In genomic region chr7:157016352-157017041, GRCh38 we compare ENCODE assay signal across 8 cellular contexts. TPM values are rescaled to one million over a fixed set of nuclear protein-coding genes. Genes with fewer than 3 reads are reported as not detected.
DNase-seq lines count a peak whose midpoint lies in the region; TF ChIP-seq lines count a peak whose summit lies in the region.

No MANE protein-coding gene starts in this region.

- no peaks in the 10 kb centered on the region for H3K4me1 ChIP-seq in HEK293 (ENCODE audit: control insufficient read depth, insufficient read depth, low read length)
- peaks cover 6% of the 10 kb centered on the region for H3K4me1 ChIP-seq in Karpas-422 (ENCODE audit: low read length)

- H3K27me3 ChIP-seq in Karpas-422 (ENCODE audit: low read length), result no peaks in the 10 kb centered on the region

- CTCF ChIA-PET in HEK293 (lab: Yijun Ruan, JAX), result no interaction called here

- no peak overlapping the region for H2AFZ ChIP-seq in Karpas-422 (ENCODE audit: low read length)

- H3K4me3 ChIP-seq in HEK293 (ENCODE audit: low read depth, low read length) (no peak overlapping the region), Karpas-422 (ENCODE audit: low read length) (no peak overlapping the region)

- H4K20me1 ChIP-seq in Karpas-422 (ENCODE audit: insufficient read depth, low read depth, low read length), result no peaks in the 10 kb centered on the region

- no peak for TF ChIP-seq CTCF in HEK293 (tag by site-specific recombination; IDR thresholded peaks at IDR 0.05)

- H3K27ac ChIP-seq in HEK293 (ENCODE audit: extremely low read depth, low read depth, low read length), result no peak overlapping the region
- no peak overlapping the region for H3K27ac ChIP-seq in Karpas-422 (ENCODE audit: low read length)

- H3K79me2 ChIP-seq in Karpas-422 (ENCODE audit: low read length), result no peaks in the 10 kb centered on the region

- H3K9ac ChIP-seq in Karpas-422 (ENCODE audit: low read length), result no peak overlapping the region

- H3K9me2 ChIP-seq in Karpas-422 (replicated peaks; ENCODE audit: insufficient read depth, low read length), result no peaks in the 10 kb centered on the region

- DNase-seq in activated CD8-positive, alpha-beta memory T cell treated with anti-CD3 and anti-CD28 coated beads for 24 hours, result peak; percentile 59
- no peak for DNase-seq in activated CD8-positive, alpha-beta memory T cell treated with anti-CD3 and anti-CD28 coated beads, Interleukin-2, amount 50 U/mL, for 48 hours
- DNase-seq in NCI-H1436 treated with DMSO at 0.1 percent for 48 hours (lab: John Stamatoyannopoulos, UW) (peak; percentile 48), Karpas-422 (no peak), OCI-M2 (lab: John Stamatoyannopoulos, UW; ENCODE audit: unreplicated experiment) (no peak), NCI-H2227 treated with DMSO at 0.1 percent for 48 hours (lab: John Stamatoyannopoulos, UW) (no peak)
- DNase-seq in stimulated activated CD4-positive, alpha-beta T cell treated with anti-CD3 and anti-CD28 coated beads, Interleukin-4, amount 100 ng/mL, for 24 hours, result peak; percentile 25

- H3K9me3 ChIP-seq in HEK293 (ENCODE audit: control insufficient read depth, insufficient read depth, low read depth, low read length) (no peaks in the 10 kb centered on the region), Karpas-422 (ENCODE audit: low read length) (no peaks in the 10 kb centered on the region)

- H3K4me2 ChIP-seq in Karpas-422 (ENCODE audit: low read depth, low read length, poor library complexity, severe bottlenecking), result no peak overlapping the region

- H3K36me3 ChIP-seq in HEK293 (ENCODE audit: control insufficient read depth in 2 of 2, insufficient read depth in 1 of 2, low read length in 2 of 2) (no peaks in the 10 kb centered on the region), Karpas-422 (ENCODE audit: insufficient read depth, low read length) (no peaks in the 10 kb centered on the region)

- POLR2A ChIA-PET in HEK293 (lab: Yijun Ruan, JAX), result interaction anchor here (1.1 kb wide), 1 partner anchor 9 kb away, joined by 3 read pairs; no protein-coding TSS in a partner anchor

TF ChIP-seq in HEK293, 187 proteins besides CTCF, POLR2A, EP300 and RAD21:
- no peak for TF ChIP-seq ZNF302 (tag by site-specific recombination; IDR thresholded peaks at IDR 0.05; ENCODE audit: low read depth)
- TF ChIP-seq ZNF544 (tag by site-specific recombination; IDR thresholded peaks at IDR 0.05), result no peak
- no peak for TF ChIP-seq GFI1B (tag by site-specific recombination; IDR thresholded peaks at IDR 0.05)
- TF ChIP-seq KLF9 (tag by site-specific recombination; IDR thresholded peaks at IDR 0.05; ENCODE audit: low read depth), result no peak
- peak; percentile 21; the same call in 1 of the 2 replicates for TF ChIP-seq GLIS1 (tag by site-specific recombination; IDR thresholded peaks at IDR 0.05)
- 0 out of 2 replicates have a peak, but pooled peaks have one; percentile 23 for TF ChIP-seq OSR2 (tag by site-specific recombination; IDR thresholded peaks at IDR 0.05)

RNA-seq across cellular contexts. Expression of gene MNX1, which starts 6.0 kb away (rescaled TPM):
- 0.22 and 0.61 TPM in 2 replicates for total RNA-seq in Karpas-422 (2014; rRNA removed; shearing (Covaris generic); ENCODE audit: low replicate concordance)

Comparison
In these comparisons a context has a peak if more than half of its experiments do, and no peak if none do; other contexts are left out.
1. DNase-seq: peak in activated CD8-positive, alpha-beta memory T cell treated with anti-CD3 and anti-CD28 coated beads for 24 hours (single experiment), NCI-H1436 treated with DMSO at 0.1 percent for 48 hours (single experiment) and stimulated activated CD4-positive, alpha-beta T cell treated with anti-CD3 and anti-CD28 coated beads, Interleukin-4, amount 100 ng/mL, for 24 hours (single experiment); none in activated CD8-positive, alpha-beta memory T cell treated with anti-CD3 and anti-CD28 coated beads, Interleukin-2, amount 50 U/mL, for 48 hours (single experiment), Karpas-422 (single experiment), OCI-M2 (single experiment) and NCI-H2227 treated with DMSO at 0.1 percent for 48 hours (single experiment).